In genomic region chr5:154871732-154872131, GRCh38 we compare ENCODE assay signal across 1 cellular context.
TF ChIP-seq lines count a peak whose summit lies in the region.

No MANE protein-coding gene starts in this region.

TF ChIP-seq in IMR-90, 13 proteins besides CTCF, POLR2A, EP300 and RAD21:
- TF ChIP-seq MAFK (IDR thresholded peaks at IDR 0.05; ENCODE audit: low read depth, low read length) (peak; percentile 92), SMC3 (IDR thresholded peaks at IDR 0.05; ENCODE audit: low read depth, low read length) (no peak), CHD1 (IDR thresholded peaks at IDR 0.05; ENCODE audit: low read depth, low read length) (no peak), NFE2L2 (IDR thresholded peaks at IDR 0.05; ENCODE audit: low read depth, low read length) (no peak)
